8 cellular contexts compared by ENCODE assay signal in genomic region chr14:60164717-60165546, GRCh38.
DNase-seq lines count a peak whose midpoint lies in the region; ATAC-seq lines count a peak whose summit lies in the region.

Gene DHRS7 (minus strand): TSS chr14:60165398. CDS start chr14:60165309, 89 bp downstream.

- ATAC-seq in GM18517 (IDR thresholded peaks at IDR 0.05; ENCODE audit: unreplicated experiment) (peak; percentile 69), HG03039 (IDR thresholded peaks at IDR 0.05; ENCODE audit: unreplicated experiment) (peak; percentile 92)

- peak within 1 kb of the TSS; percentile 99 for H3K4me3 ChIP-seq in ACC112 (ENCODE audit: low read depth, low read length)

- peak within 1 kb of the TSS; percentile 97 for H2AFZ ChIP-seq in ACC112 (ENCODE audit: low read length, unreplicated experiment)

- peak within 1 kb of the TSS; percentile 57; the same call in 1 of the 2 replicates for H3K27ac ChIP-seq in ACC112 (ENCODE audit: low read depth, low read length)

- no peaks in the 10 kb centered on the region for H3K27me3 ChIP-seq in ACC112 (ENCODE audit: insufficient read depth, low read length)

- H3K4me1 ChIP-seq in ACC112 (ENCODE audit: control insufficient read depth, insufficient read depth, low read length, unreplicated experiment) = peaks cover 19% of the 10 kb centered on the region

- DNase-seq in NCI-H2196 (lab: John Stamatoyannopoulos, UW; ENCODE audit: unreplicated experiment) (peak; percentile 85), cerebellar cortex (ENCODE audit: low spot score) (peak; percentile 77), kidney glomerular epithelial cell (lab: John Stamatoyannopoulos, UW) (peak; percentile 77)
- peak; percentile 33 for DNase-seq in activated CD4-positive, CD25-positive, alpha-beta regulatory T cell treated with anti-CD3 and anti-CD28 coated beads, Interleukin-2, amount 50 U/mL, for 16 hours (ENCODE audit: low read depth, low spot score)
- peak; percentile 26 to 58 for DNase-seq in stimulated activated CD4-positive, alpha-beta T cell treated with anti-CD3 and anti-CD28 coated beads, Interleukin-15, amount 100 ng/mL, for 48 hours (ENCODE audit: low read depth in 2 of 2)

- peaks cover 8% of the 10 kb centered on the region for H3K79me2 ChIP-seq in ACC112 (ENCODE audit: control insufficient read depth, insufficient read depth, low read length, unreplicated experiment)

- no peaks in the 10 kb centered on the region for H3K36me3 ChIP-seq in ACC112 (ENCODE audit: insufficient read depth, low read length)

Comparison
In these comparisons a context has a peak if more than half of its experiments do, and no peak if none do; other contexts are left out.
1. Peak in every context shown above with its lines: DNase-seq, ATAC-seq, H3K4me3 ChIP-seq and H3K27ac ChIP-seq.
2. DNase-seq: peak in every context shown above with its lines; median percentile 85 in NCI-H2196; 77 in cerebellar cortex; 77 in kidney glomerular epithelial cell; 42 in stimulated activated CD4-positive, alpha-beta T cell treated with anti-CD3 and anti-CD28 coated beads, Interleukin-15, amount 100 ng/mL, for 48 hours; 33 in activated CD4-positive, CD25-positive, alpha-beta regulatory T cell treated with anti-CD3 and anti-CD28 coated beads, Interleukin-2, amount 50 U/mL, for 16 hours.